Comparison of ENCODE assay signal across 29 cellular contexts in genomic region chr21:34305605-34306235, GRCh38. TPM values are rescaled to one million over a fixed set of nuclear protein-coding genes. Genes with fewer than 3 reads are reported as not detected.
"Had no signal": no experiment of that assay in that cellular context is flagged by ENCODE, and none has a peak within 500 bp of the region (broad histone marks: within the 10 kb centered on the region; RNA-seq: fewer than 3 reads in every experiment).

No MANE protein-coding gene starts in this region.

- H3K9me3 ChIP-seq: pancreas, prostate gland, upper lobe of right lung had no signal

- ATAC-seq: activated CD8-positive, alpha-beta memory T cell treated with anti-CD3 and anti-CD28 coated beads, Interleukin-2, amount 10 ng/mL, durations not matched to agents 7 days and 5 days; activated CD8-positive, alpha-beta T cell treated with anti-CD3 and anti-CD28 coated beads, Interleukin-2, amount 10 ng/mL, durations not matched to agents 7 days and 5 days; naive thymus-derived CD4-positive, alpha-beta T cell; pancreas; T-helper 17 cell; upper lobe of right lung; WTC11 had no signal

- H3K4me1 ChIP-seq: pancreas, prostate gland, upper lobe of right lung had no signal

- DNase-seq: activated CD4-positive, alpha-beta T cell treated with anti-CD3 and anti-CD28 coated beads, Interleukin-2, amount 50 U/mL, for 1 hour; activated CD8-positive, alpha-beta memory T cell treated with anti-CD3 and anti-CD28 coated beads, Interleukin-2, amount 10 ng/mL, durations not matched to agents 7 days and 5 days; activated CD8-positive, alpha-beta T cell treated with anti-CD3 and anti-CD28 coated beads, Interleukin-2, amount 10 ng/mL, durations not matched to agents 7 days and 5 days; activated T-cell treated with anti-CD3 and anti-CD28 coated beads, Interleukin-2, amount 50 U/mL, for 48 hours; aorta; brain microvascular endothelial cell; central memory CD4-positive, alpha-beta T cell; dermis blood vessel endothelial cell; effector CD4-positive, alpha-beta T cell; foreskin melanocyte; islet precursor cell; midbrain; naive thymus-derived CD4-positive, alpha-beta T cell; pancreas; retina; stimulated activated CD4-positive, alpha-beta T cell treated with anti-CD3 and anti-CD28 coated beads, Interleukin-15, amount 100 ng/mL, for 24 hours; stimulated activated CD4-positive, alpha-beta T cell treated with anti-CD3 and anti-CD28 coated beads, Interleukin-2, amount 100 ng/mL, for 24 hours; stimulated activated naive CD4-positive, alpha-beta T cell treated with Interleukin-2 at 50 U/mL for 16 hours; T-helper 17 cell; T1000; upper lobe of right lung had no signal

- H3K27me3 ChIP-seq: brain microvascular endothelial cell, esophagus muscularis mucosa, pancreas, upper lobe of right lung had no signal

- H3K36me3 ChIP-seq: brain microvascular endothelial cell, esophagus muscularis mucosa, pancreas, prostate gland, upper lobe of right lung had no signal

- H3K4me3 ChIP-seq: esophagus muscularis mucosa, pancreas, prostate gland, SK-N-MC, upper lobe of right lung had no signal

- H3K27ac ChIP-seq: brain microvascular endothelial cell, esophagus muscularis mucosa, pancreas, prostate gland, SK-N-MC, upper lobe of right lung had no signal

RNA-seq across cellular contexts. Expression of gene KCNE2, which starts 58.1 kb away (rescaled TPM):
- total RNA-seq: activated CD8-positive, alpha-beta memory T cell treated with anti-CD3 and anti-CD28 coated beads, Interleukin-2, amount 10 ng/mL, durations not matched to agents 7 days and 5 days; activated CD8-positive, alpha-beta T cell treated with anti-CD3 and anti-CD28 coated beads, Interleukin-2, amount 10 ng/mL, durations not matched to agents 7 days and 5 days; activated T-helper 2 cell treated with anti-CD3 and anti-CD28 coated beads, Interferon-gamma antibody, Interleukin-2, Interleukin-4, amounts not matched to agents 10 μg/mL and 5 μg/mL and 100 μg/mL, durations not matched to agents 14 hours and 24 hours and 36 hours; dermis blood vessel endothelial cell; glomerular endothelial cell; lower leg skin; pancreas; prostate gland; subcutaneous adipose tissue; T-helper 17 cell had no signal
- polyA plus RNA-seq: naive thymus-derived CD4-positive, alpha-beta T cell; pancreas had no signal
